ENCODE assay signal across 16 cellular contexts in genomic region chr7:124566576-124566975, GRCh38.
A peak's percentile ranks its signal among the peaks of the same experiment; 100 is the strongest.
DNase-seq lines count a peak whose midpoint lies in the region; ATAC-seq, FAIRE-seq and TF ChIP-seq lines count a peak whose summit lies in the region.
"Had no signal": no experiment of that assay in that cellular context is flagged by ENCODE, and none has a peak within 500 bp of the region (broad histone marks: within the 10 kb centered on the region; RNA-seq: fewer than 3 reads in every experiment).

No MANE protein-coding gene starts in this region.

- TF ChIP-seq POLR2A in body of pancreas (IDR thresholded peaks at IDR 0.05), result no peak

- WGBS in body of pancreas, 2 donors, result 13 to 22% methylated on average over 4 of the region's 4 CpGs

- peak overlapping the region in 1 of 4 donors; percentile 49 for H3K27ac ChIP-seq in body of pancreas
- H3K27ac ChIP-seq: cardiac muscle cell had no signal

- ATAC-seq in body of pancreas, result peak; percentile 50
- no peak for ATAC-seq in HG02798 (IDR thresholded peaks at IDR 0.05; ENCODE audit: poor library complexity, unreplicated experiment)
- ATAC-seq in HG02973 (IDR thresholded peaks at IDR 0.05; ENCODE audit: unreplicated experiment), result no peak
- no peak for ATAC-seq in HG03342 (IDR thresholded peaks at IDR 0.05; ENCODE audit: unreplicated experiment)
- ATAC-seq: activated T-helper 17 cell treated with anti-CD3 and anti-CD28 coated beads, Interleukin-2, amount 50 U/mL, for 72 hours; naive thymus-derived CD8-positive, alpha-beta T cell had no signal

- no peaks in the 10 kb centered on the region for H3K36me3 ChIP-seq in body of pancreas (replicated peaks in 1 of 2; ENCODE audit: insufficient read depth in 1 of 2, low read depth in 2 of 2)
- H3K36me3 ChIP-seq: cardiac muscle cell had no signal

- no peaks in the 10 kb centered on the region for H3K4me1 ChIP-seq in body of pancreas

- no peak overlapping the region for H3K4me3 ChIP-seq in body of pancreas
- H3K4me3 ChIP-seq: cardiac muscle cell had no signal

- TF ChIP-seq CTCF in body of pancreas (IDR thresholded peaks at IDR 0.05), result no peak

- no peak for FAIRE-seq in urothelium cell line (lab: Jason Lieb, UNC)
- FAIRE-seq: islet of Langerhans had no signal

- intact Hi-C loops in body of pancreas (cut with DNase I), result no loop called here

- H3K9me3 ChIP-seq in body of pancreas, result no peaks in the 10 kb centered on the region

- DNase-seq in HPDE6-E6E7 (ENCODE audit: extremely low spot score), result peak; percentile 3
- DNase-seq in body of pancreas, result peak in 3 of 4 donors; percentile 8 to 29 (median 19)
- DNase-seq in glomerular visceral epithelial cell (ENCODE audit: extremely low spot score), result peak; percentile 8
- peak; percentile 6 for DNase-seq in urothelium cell line (ENCODE audit: low spot score)
- DNase-seq: activated CD4-positive, alpha-beta T cell treated with anti-CD3 and anti-CD28 coated beads for 4 hours; Calu3; erythroblast; KBM-7; naive thymus-derived CD8-positive, alpha-beta T cell; NCI-H2029 had no signal

- H3K27me3 ChIP-seq in body of pancreas, result no peaks in the 10 kb centered on the region
- H3K27me3 ChIP-seq: cardiac muscle cell had no signal
